1 cellular context compared by ENCODE assay signal in genomic region chr16:56681939-56682702, GRCh38.
TF ChIP-seq lines count a peak whose summit lies in the region.

TSS of gene MT1X (plus strand) at chr16:56682470. CDS start at chr16:56682541, 71 bp downstream.

TF ChIP-seq in HepG2, 621 proteins besides CTCF, POLR2A, EP300 and RAD21 (continued from another document):
- no peak for TF ChIP-seq E2F2 (CRISPR knock-in tag; IDR thresholded peaks at IDR 0.05; ENCODE audit: borderline replicate concordance)
- TF ChIP-seq MYNN (CRISPR knock-in tag; IDR thresholded peaks at IDR 0.05; ENCODE audit: low read depth) = no peak
- TF ChIP-seq ZBTB20 (CRISPR knock-in tag; IDR thresholded peaks at IDR 0.05; ENCODE audit: borderline replicate concordance, low read depth) = no peak
- peak; percentile 36; the same call in 1 of the 2 replicates for TF ChIP-seq BORCS8-MEF2B (CRISPR knock-in tag; IDR thresholded peaks at IDR 0.05)
- TF ChIP-seq PTBP1 (IDR thresholded peaks at IDR 0.05; ENCODE audit: low read depth, low read length, poor library complexity, severe bottlenecking) = peak; percentile 94
- no peak for TF ChIP-seq ZNF326 (CRISPR knock-in tag; IDR thresholded peaks at IDR 0.05; ENCODE audit: borderline replicate concordance)
- TF ChIP-seq ARNTL (CRISPR knock-in tag; IDR thresholded peaks at IDR 0.05) = peak; percentile 77
- peak; percentile 73; the same call in 1 of the 2 replicates for TF ChIP-seq KDM3A (CRISPR knock-in tag; IDR thresholded peaks at IDR 0.05; ENCODE audit: low read depth)
- TF ChIP-seq TRIM24 (CRISPR knock-in tag; IDR thresholded peaks at IDR 0.05) = no peak
- TF ChIP-seq ZNF318 (CRISPR knock-in tag; IDR thresholded peaks at IDR 0.05) = peak; percentile 28; the same call in 1 of the 2 replicates
- TF ChIP-seq ZNF557 (CRISPR knock-in tag; IDR thresholded peaks at IDR 0.05) = peak; percentile 51; the same call in 1 of the 2 replicates
- no peak for TF ChIP-seq ZNF556 (CRISPR knock-in tag; IDR thresholded peaks at IDR 0.05; ENCODE audit: borderline replicate concordance)
- TF ChIP-seq HIC2 (CRISPR knock-in tag; IDR thresholded peaks at IDR 0.05; ENCODE audit: low read depth) = peak; percentile 65; the same call in 1 of the 2 replicates
- peak; percentile 79; the same call in 1 of the 2 replicates for TF ChIP-seq CSRNP1 (CRISPR knock-in tag; IDR thresholded peaks at IDR 0.05)
- TF ChIP-seq ZNF224 (CRISPR knock-in tag; IDR thresholded peaks at IDR 0.05) = peak; percentile 80; the same call in 1 of the 2 replicates
- TF ChIP-seq AKNA (CRISPR knock-in tag; IDR thresholded peaks at IDR 0.05; ENCODE audit: borderline replicate concordance) = no peak
- TF ChIP-seq ZC3H4 (CRISPR knock-in tag; IDR thresholded peaks at IDR 0.05; ENCODE audit: borderline replicate concordance) = no peak
- TF ChIP-seq AKAP8 (CRISPR knock-in tag; IDR thresholded peaks at IDR 0.05) = peak; percentile 84; the same call in 1 of the 2 replicates
- no peak for TF ChIP-seq ZNF10 (CRISPR knock-in tag; IDR thresholded peaks at IDR 0.05; ENCODE audit: borderline replicate concordance, low read depth)
- TF ChIP-seq NFE2L2 (IDR thresholded peaks at IDR 0.05; ENCODE audit: low read length) = no peak
- 0 out of 2 replicates have a peak, but pooled peaks have one; percentile 2 for TF ChIP-seq ZNF605 (CRISPR knock-in tag; IDR thresholded peaks at IDR 0.05)
- TF ChIP-seq ZBTB10 (CRISPR knock-in tag; IDR thresholded peaks at IDR 0.05; ENCODE audit: borderline replicate concordance) = no peak
- TF ChIP-seq ADNP (CRISPR knock-in tag; IDR thresholded peaks at IDR 0.05) = no peak
- TF ChIP-seq ZFYVE20 (CRISPR knock-in tag; IDR thresholded peaks at IDR 0.05; ENCODE audit: borderline replicate concordance, low read depth) = no peak
- peak; percentile 15; the same call in 1 of the 2 replicates for TF ChIP-seq FOXA3 (CRISPR knock-in tag; IDR thresholded peaks at IDR 0.05)
- TF ChIP-seq ZNF451 (CRISPR knock-in tag; IDR thresholded peaks at IDR 0.05) = peak; percentile 43; the same call in 1 of the 2 replicates
- TF ChIP-seq ZNF710 (CRISPR knock-in tag; IDR thresholded peaks at IDR 0.05; ENCODE audit: borderline replicate concordance) = peak; percentile 85
